ENCODE assay signal across 10 cellular contexts in the genomic region with DNA sequence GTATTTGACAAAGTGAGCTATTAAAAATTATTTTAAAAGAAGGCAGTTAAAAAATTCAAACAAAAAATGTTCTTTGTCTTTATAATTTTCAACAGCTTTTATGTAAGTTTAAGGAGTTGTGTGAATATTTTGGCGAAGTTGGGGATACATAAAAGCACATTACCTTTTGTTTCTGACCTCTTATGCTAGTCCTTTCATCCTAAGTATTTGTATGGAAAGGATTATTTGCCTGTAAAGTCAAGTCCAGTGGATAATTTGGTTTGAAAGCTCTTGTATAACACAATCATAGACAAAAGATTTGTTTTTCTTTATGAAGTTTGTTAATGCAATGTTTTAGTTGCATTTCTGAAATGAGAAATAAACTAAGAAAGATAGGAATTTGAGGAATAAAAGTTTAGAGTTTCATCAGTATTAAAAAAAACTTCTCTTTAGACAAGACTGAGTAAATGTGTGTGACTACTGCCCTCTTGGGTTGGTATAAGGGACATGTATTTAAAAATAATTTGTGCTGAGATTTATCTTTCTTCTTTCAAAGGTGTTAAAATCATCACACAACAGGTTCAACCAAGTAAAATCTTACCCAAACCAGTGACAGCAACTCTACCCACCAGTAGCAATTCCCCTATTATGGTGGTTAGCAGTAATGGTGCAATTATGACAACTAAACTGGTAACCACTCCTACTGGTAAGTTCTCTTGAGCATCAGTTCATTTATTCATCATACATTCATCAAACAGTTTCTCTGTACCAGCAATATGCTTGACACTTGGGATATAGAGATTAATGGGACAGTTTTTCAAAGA.
DNase-seq lines count a peak whose midpoint lies in the region; ATAC-seq and TF ChIP-seq lines count a peak whose summit lies in the region.
"Had no signal": no experiment of that assay in that cellular context is flagged by ENCODE, and none has a peak within 500 bp of the region (broad histone marks: within the 10 kb centered on the region; RNA-seq: fewer than 3 reads in every experiment).

No MANE protein-coding gene starts in this region.

- H3K9me3 ChIP-seq in upper lobe of right lung = no peaks in the 10 kb centered on the region
- H3K9me3 ChIP-seq: right atrium auricular region had no signal

- H3K4me1 ChIP-seq in upper lobe of right lung = no peaks in the 10 kb centered on the region

- intact Hi-C loops in natural killer cell (cut with micrococcal nuclease) (loop anchor here (1.0 to 10.0 kb wide), 2 partner anchors 128 to 306 kb away; a partner anchor contains a TSS), upper lobe of right lung (cut with DNase I) (no loop called here)

- no peak for DNase-seq in natural killer cell
- no peak for DNase-seq in natural killer cell treated with Interleukin-12 subunit alpha and Interleukin-12 subunit beta and Interleukin-15 and Interleukin-18, amount 100 ng/mL, for 72 hours (ENCODE audit: low spot score)
- no peak for DNase-seq in RWPE1 (ENCODE audit: low spot score)
- DNase-seq in fibroblast of the conjunctiva (ENCODE audit: low read depth) = peak; percentile 40
- DNase-seq in upper lobe of right lung = no peak
- no peak for DNase-seq in stimulated activated naive CD4-positive, alpha-beta T cell (lab: John Stamatoyannopoulos, UW)
- DNase-seq: activated effector memory CD4-positive, alpha-beta T cell treated with Interleukin-2 at 50 U/mL for 16 hours had no signal

- no peaks in the 10 kb centered on the region for H3K27me3 ChIP-seq in upper lobe of right lung
- H3K27me3 ChIP-seq: right atrium auricular region had no signal

- peaks cover 26% of the 10 kb centered on the region for H3K36me3 ChIP-seq in upper lobe of right lung

- TF ChIP-seq CTCF in natural killer cell (IDR thresholded peaks at IDR 0.05) (peak; percentile 49), RWPE1 (conservative IDR thresholded peaks at IDR 0.05; ENCODE audit: low read depth) (peak; percentile 25; the same call in 1 of the 2 replicates), upper lobe of right lung (IDR thresholded peaks at IDR 0.05) (peak; percentile 39)

- H3K9me3 Mint-ChIP-seq in natural killer cell = no peaks in the 10 kb centered on the region
- H3K9me3 Mint-ChIP-seq in natural killer cell treated with Interleukin-12 subunit alpha and Interleukin-12 subunit beta and Interleukin-15 and Interleukin-18, amount 100 ng/mL, for 72 hours = no peaks in the 10 kb centered on the region

- peaks cover 0 to 5% of the 10 kb centered on the region in 2 donors for H3K4me1 Mint-ChIP-seq in natural killer cell
- no peaks in the 10 kb centered on the region for H3K4me1 Mint-ChIP-seq in natural killer cell treated with Interleukin-12 subunit alpha and Interleukin-12 subunit beta and Interleukin-15 and Interleukin-18, amount 100 ng/mL, for 72 hours (ENCODE audit: low read depth in 2 of 2)

- H3K27ac Mint-ChIP-seq in natural killer cell = peak overlapping the region in 1 of 2 donors; percentile 34
- peak overlapping the region in 1 of 2 donors; percentile 5 for H3K27ac Mint-ChIP-seq in natural killer cell treated with Interleukin-12 subunit alpha and Interleukin-12 subunit beta and Interleukin-15 and Interleukin-18, amount 100 ng/mL, for 72 hours

- H3K4me3 ChIP-seq in upper lobe of right lung = no peak overlapping the region
- H3K4me3 ChIP-seq: right atrium auricular region had no signal

- CTCF ChIA-PET in RWPE1 (lab: Yijun Ruan, JAX) = interaction anchor here (0.5 to 1.2 kb wide), 6 partner anchors 12 to 598 kb away, joined by 3 to 5 read pairs (median 3); no protein-coding TSS in a partner anchor

- POLR2A ChIA-PET in RWPE1 (lab: Yijun Ruan, JAX; ENCODE audit: low non-redundant PET) = no interaction called here

- ATAC-seq in natural killer cell (peak; percentile 39 to 71 (median 64)), upper lobe of right lung (no peak), HG02571 (IDR thresholded peaks at IDR 0.05; ENCODE audit: unreplicated experiment) (no peak), HG03175 (IDR thresholded peaks at IDR 0.05; ENCODE audit: unreplicated experiment) (no peak)
- ATAC-seq in natural killer cell treated with Interleukin-12 subunit alpha and Interleukin-12 subunit beta and Interleukin-15 and Interleukin-18, amount 100 ng/mL, for 72 hours = no peak

- H3K4me3 Mint-ChIP-seq in natural killer cell = no peak overlapping the region
- H3K4me3 Mint-ChIP-seq in natural killer cell treated with Interleukin-12 subunit alpha and Interleukin-12 subunit beta and Interleukin-15 and Interleukin-18, amount 100 ng/mL, for 72 hours = no peak overlapping the region

- no peaks in the 10 kb centered on the region for H3K36me3 Mint-ChIP-seq in natural killer cell
- H3K36me3 Mint-ChIP-seq in natural killer cell treated with Interleukin-12 subunit alpha and Interleukin-12 subunit beta and Interleukin-15 and Interleukin-18, amount 100 ng/mL, for 72 hours = no peaks in the 10 kb centered on the region

- H3K27ac ChIP-seq in RWPE1 (no peak overlapping the region), upper lobe of right lung (no peak overlapping the region)
- H3K27ac ChIP-seq: right atrium auricular region had no signal

- no peaks in the 10 kb centered on the region for H3K27me3 Mint-ChIP-seq in natural killer cell (ENCODE audit: low read depth in 2 of 2)
- H3K27me3 Mint-ChIP-seq in natural killer cell treated with Interleukin-12 subunit alpha and Interleukin-12 subunit beta and Interleukin-15 and Interleukin-18, amount 100 ng/mL, for 72 hours = no peaks in the 10 kb centered on the region

Comparison
In these comparisons a context has a peak if more than half of its experiments do, and no peak if none do; other contexts are left out.
1. ATAC-seq: peak in natural killer cell (3 of 3); none in natural killer cell treated with Interleukin-12 subunit alpha and Interleukin-12 subunit beta and Interleukin-15 and Interleukin-18, amount 100 ng/mL, for 72 hours (0 of 2), upper lobe of right lung (single experiment), HG02571 (single experiment) and HG03175 (single experiment).
2. Peak in every context shown above with its lines, with median percentiles within 50 percentile points of each other: CTCF ChIP-seq.